In genomic region chr11:60500276-60500935, GRCh38 we compare ENCODE assay signal across 1 cellular context.
TF ChIP-seq lines count a peak whose summit lies in the region.

No MANE protein-coding gene starts in this region.

TF ChIP-seq in WTC11, 78 proteins besides CTCF, POLR2A, EP300 and RAD21 (continued from another document):
- TF ChIP-seq MXD4 (CRISPR knock-in tag; IDR thresholded peaks at IDR 0.05; ENCODE audit: borderline replicate concordance) = no peak
